1 cellular context compared by ENCODE assay signal in the genomic region with DNA sequence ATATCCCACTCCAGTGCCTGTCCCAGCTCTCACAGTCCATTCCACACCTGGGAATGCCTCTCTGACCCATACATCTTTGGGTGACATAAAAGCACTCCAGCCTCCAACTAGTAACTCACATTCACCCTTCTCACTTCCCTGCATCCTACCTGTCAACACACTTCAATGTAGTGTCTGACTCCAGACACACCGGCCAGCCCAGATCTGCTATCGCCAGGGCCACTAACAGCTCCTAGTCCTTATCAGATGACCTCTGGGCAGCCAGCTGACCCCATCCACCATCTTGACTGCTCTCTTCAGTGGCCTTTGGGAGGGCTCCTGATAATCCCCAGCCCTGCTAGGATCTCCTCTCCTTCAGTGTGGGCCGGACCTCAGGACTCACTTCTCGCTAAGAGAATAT.
TF ChIP-seq lines count a peak whose summit lies in the region.

No MANE protein-coding gene starts in this region.

TF ChIP-seq in K562, 482 proteins besides CTCF, POLR2A, EP300 and RAD21 (continued from another document and continues in another):
- TF ChIP-seq, protein P1, sequence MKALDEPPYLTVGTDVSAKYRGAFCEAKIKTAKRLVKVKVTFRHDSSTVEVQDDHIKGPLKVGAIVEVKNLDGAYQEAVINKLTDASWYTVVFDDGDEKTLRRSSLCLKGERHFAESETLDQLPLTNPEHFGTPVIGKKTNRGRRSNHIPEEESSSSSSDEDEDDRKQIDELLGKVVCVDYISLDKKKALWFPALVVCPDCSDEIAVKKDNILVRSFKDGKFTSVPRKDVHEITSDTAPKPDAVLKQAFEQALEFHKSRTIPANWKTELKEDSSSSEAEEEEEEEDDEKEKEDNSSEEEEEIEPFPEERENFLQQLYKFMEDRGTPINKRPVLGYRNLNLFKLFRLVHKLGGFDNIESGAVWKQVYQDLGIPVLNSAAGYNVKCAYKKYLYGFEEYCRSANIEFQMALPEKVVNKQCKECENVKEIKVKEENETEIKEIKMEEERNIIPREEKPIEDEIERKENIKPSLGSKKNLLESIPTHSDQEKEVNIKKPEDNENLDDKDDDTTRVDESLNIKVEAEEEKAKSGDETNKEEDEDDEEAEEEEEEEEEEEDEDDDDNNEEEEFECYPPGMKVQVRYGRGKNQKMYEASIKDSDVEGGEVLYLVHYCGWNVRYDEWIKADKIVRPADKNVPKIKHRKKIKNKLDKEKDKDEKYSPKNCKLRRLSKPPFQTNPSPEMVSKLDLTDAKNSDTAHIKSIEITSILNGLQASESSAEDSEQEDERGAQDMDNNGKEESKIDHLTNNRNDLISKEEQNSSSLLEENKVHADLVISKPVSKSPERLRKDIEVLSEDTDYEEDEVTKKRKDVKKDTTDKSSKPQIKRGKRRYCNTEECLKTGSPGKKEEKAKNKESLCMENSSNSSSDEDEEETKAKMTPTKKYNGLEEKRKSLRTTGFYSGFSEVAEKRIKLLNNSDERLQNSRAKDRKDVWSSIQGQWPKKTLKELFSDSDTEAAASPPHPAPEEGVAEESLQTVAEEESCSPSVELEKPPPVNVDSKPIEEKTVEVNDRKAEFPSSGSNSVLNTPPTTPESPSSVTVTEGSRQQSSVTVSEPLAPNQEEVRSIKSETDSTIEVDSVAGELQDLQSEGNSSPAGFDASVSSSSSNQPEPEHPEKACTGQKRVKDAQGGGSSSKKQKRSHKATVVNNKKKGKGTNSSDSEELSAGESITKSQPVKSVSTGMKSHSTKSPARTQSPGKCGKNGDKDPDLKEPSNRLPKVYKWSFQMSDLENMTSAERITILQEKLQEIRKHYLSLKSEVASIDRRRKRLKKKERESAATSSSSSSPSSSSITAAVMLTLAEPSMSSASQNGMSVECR (CRISPR knock-in tag; IDR thresholded peaks at IDR 0.05): no peak
- TF ChIP-seq CHD1 (IDR thresholded peaks at IDR 0.05; ENCODE audit: low read length) (no peak), MYC (IDR thresholded peaks at IDR 0.05; ENCODE audit: low read depth, low read length) (no peak), MYC (CRISPR knock-in tag; IDR thresholded peaks at IDR 0.05; ENCODE audit: borderline replicate concordance, low read depth) (no peak), BRD9 (IDR thresholded peaks at IDR 0.05; ENCODE audit: low read depth, partially characterized antibody) (no peak), POLR2AphosphoS2 (IDR thresholded peaks at IDR 0.05; ENCODE audit: low read length) (no peak), ZFP30 (CRISPR knock-in tag; IDR thresholded peaks at IDR 0.05; ENCODE audit: borderline replicate concordance) (no peak), CBFA2T3 (IDR thresholded peaks at IDR 0.05) (peak; percentile 62), SMAD2 (IDR thresholded peaks at IDR 0.05; ENCODE audit: low read depth, low read length) (no peak), BRD4 (IDR thresholded peaks at IDR 0.05) (no peak), RHOXF2B (CRISPR knock-in tag; conservative IDR thresholded peaks at IDR 0.05) (no peak), STAT5A (IDR thresholded peaks at IDR 0.05; ENCODE audit: borderline replicate concordance, low read length) (no peak), HNRNPLL (IDR thresholded peaks at IDR 0.05; ENCODE audit: low read depth, low read length, poor library complexity, severe bottlenecking) (no peak), GATAD2B (IDR thresholded peaks at IDR 0.05; ENCODE audit: borderline replicate concordance) (no peak), KAT7 (CRISPR knock-in tag; IDR thresholded peaks at IDR 0.05; ENCODE audit: borderline replicate concordance) (no peak), ZNF212 (CRISPR knock-in tag; IDR thresholded peaks at IDR 0.05) (no peak), CBFA2T2 (conservative IDR thresholded peaks at IDR 0.05) (peak; percentile 39), HMG20A (CRISPR knock-in tag; conservative IDR thresholded peaks at IDR 0.05) (no peak), RBM17 (IDR thresholded peaks at IDR 0.05; ENCODE audit: borderline replicate concordance, low read depth, low read length) (no peak), TRIM28 (IDR thresholded peaks at IDR 0.05) (no peak), RBM14 (IDR thresholded peaks at IDR 0.05; ENCODE audit: borderline replicate concordance, insufficient read depth, low read depth, low read length) (no peak), PCBP2 (IDR thresholded peaks at IDR 0.05; ENCODE audit: low read depth, low read length, poor library complexity, severe bottlenecking) (no peak), ZBTB8A (IDR thresholded peaks at IDR 0.05; ENCODE audit: partially characterized antibody) (no peak), HLTF (IDR thresholded peaks at IDR 0.05) (no peak), ZBTB17 (CRISPR knock-in tag; IDR thresholded peaks at IDR 0.05) (no peak), U2AF2 (optimal IDR thresholded peaks at IDR 0.05; ENCODE audit: low read depth, low read length) (no peak), ZNF57 (CRISPR knock-in tag; IDR thresholded peaks at IDR 0.05) (no peak), GATAD2A (IDR thresholded peaks at IDR 0.05) (no peak), ZC3H8 (IDR thresholded peaks at IDR 0.05) (no peak), SMARCB1 (IDR thresholded peaks at IDR 0.05; ENCODE audit: insufficient read length, low read depth) (no peak)
- TF ChIP-seq, protein P2, sequence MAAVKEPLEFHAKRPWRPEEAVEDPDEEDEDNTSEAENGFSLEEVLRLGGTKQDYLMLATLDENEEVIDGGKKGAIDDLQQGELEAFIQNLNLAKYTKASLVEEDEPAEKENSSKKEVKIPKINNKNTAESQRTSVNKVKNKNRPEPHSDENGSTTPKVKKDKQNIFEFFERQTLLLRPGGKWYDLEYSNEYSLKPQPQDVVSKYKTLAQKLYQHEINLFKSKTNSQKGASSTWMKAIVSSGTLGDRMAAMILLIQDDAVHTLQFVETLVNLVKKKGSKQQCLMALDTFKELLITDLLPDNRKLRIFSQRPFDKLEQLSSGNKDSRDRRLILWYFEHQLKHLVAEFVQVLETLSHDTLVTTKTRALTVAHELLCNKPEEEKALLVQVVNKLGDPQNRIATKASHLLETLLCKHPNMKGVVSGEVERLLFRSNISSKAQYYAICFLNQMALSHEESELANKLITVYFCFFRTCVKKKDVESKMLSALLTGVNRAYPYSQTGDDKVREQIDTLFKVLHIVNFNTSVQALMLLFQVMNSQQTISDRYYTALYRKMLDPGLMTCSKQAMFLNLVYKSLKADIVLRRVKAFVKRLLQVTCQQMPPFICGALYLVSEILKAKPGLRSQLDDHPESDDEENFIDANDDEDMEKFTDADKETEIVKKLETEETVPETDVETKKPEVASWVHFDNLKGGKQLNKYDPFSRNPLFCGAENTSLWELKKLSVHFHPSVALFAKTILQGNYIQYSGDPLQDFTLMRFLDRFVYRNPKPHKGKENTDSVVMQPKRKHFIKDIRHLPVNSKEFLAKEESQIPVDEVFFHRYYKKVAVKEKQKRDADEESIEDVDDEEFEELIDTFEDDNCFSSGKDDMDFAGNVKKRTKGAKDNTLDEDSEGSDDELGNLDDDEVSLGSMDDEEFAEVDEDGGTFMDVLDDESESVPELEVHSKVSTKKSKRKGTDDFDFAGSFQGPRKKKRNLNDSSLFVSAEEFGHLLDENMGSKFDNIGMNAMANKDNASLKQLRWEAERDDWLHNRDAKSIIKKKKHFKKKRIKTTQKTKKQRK (IDR thresholded peaks at IDR 0.05; ENCODE audit: borderline replicate concordance, low read depth, low read length): no peak
- TF ChIP-seq, protein P3, sequence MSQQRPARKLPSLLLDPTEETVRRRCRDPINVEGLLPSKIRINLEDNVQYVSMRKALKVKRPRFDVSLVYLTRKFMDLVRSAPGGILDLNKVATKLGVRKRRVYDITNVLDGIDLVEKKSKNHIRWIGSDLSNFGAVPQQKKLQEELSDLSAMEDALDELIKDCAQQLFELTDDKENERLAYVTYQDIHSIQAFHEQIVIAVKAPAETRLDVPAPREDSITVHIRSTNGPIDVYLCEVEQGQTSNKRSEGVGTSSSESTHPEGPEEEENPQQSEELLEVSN (IDR thresholded peaks at IDR 0.05; ENCODE audit: borderline replicate concordance in 1 of 2, extremely low read depth in 1 of 2, insufficient read depth in 1 of 2, insufficient read length in 1 of 2, low read depth in 1 of 2, low read length in 1 of 2, poor library complexity in 1 of 2, severe bottlenecking in 1 of 2): no peak
- TF ChIP-seq, protein P4, sequence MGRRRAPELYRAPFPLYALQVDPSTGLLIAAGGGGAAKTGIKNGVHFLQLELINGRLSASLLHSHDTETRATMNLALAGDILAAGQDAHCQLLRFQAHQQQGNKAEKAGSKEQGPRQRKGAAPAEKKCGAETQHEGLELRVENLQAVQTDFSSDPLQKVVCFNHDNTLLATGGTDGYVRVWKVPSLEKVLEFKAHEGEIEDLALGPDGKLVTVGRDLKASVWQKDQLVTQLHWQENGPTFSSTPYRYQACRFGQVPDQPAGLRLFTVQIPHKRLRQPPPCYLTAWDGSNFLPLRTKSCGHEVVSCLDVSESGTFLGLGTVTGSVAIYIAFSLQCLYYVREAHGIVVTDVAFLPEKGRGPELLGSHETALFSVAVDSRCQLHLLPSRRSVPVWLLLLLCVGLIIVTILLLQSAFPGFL (CRISPR knock-in tag; IDR thresholded peaks at IDR 0.05): no peak
- TF ChIP-seq, protein P5, sequence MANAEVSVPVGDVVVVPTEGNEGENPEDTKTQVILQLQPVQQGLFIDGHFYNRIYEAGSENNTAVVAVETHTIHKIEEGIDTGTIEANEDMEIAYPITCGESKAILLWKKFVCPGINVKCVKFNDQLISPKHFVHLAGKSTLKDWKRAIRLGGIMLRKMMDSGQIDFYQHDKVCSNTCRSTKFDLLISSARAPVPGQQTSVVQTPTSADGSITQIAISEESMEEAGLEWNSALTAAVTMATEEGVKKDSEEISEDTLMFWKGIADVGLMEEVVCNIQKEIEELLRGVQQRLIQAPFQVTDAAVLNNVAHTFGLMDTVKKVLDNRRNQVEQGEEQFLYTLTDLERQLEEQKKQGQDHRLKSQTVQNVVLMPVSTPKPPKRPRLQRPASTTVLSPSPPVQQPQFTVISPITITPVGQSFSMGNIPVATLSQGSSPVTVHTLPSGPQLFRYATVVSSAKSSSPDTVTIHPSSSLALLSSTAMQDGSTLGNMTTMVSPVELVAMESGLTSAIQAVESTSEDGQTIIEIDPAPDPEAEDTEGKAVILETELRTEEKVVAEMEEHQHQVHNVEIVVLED (CRISPR knock-in tag; IDR thresholded peaks at IDR 0.05): no peak
- TF ChIP-seq, protein P6, sequence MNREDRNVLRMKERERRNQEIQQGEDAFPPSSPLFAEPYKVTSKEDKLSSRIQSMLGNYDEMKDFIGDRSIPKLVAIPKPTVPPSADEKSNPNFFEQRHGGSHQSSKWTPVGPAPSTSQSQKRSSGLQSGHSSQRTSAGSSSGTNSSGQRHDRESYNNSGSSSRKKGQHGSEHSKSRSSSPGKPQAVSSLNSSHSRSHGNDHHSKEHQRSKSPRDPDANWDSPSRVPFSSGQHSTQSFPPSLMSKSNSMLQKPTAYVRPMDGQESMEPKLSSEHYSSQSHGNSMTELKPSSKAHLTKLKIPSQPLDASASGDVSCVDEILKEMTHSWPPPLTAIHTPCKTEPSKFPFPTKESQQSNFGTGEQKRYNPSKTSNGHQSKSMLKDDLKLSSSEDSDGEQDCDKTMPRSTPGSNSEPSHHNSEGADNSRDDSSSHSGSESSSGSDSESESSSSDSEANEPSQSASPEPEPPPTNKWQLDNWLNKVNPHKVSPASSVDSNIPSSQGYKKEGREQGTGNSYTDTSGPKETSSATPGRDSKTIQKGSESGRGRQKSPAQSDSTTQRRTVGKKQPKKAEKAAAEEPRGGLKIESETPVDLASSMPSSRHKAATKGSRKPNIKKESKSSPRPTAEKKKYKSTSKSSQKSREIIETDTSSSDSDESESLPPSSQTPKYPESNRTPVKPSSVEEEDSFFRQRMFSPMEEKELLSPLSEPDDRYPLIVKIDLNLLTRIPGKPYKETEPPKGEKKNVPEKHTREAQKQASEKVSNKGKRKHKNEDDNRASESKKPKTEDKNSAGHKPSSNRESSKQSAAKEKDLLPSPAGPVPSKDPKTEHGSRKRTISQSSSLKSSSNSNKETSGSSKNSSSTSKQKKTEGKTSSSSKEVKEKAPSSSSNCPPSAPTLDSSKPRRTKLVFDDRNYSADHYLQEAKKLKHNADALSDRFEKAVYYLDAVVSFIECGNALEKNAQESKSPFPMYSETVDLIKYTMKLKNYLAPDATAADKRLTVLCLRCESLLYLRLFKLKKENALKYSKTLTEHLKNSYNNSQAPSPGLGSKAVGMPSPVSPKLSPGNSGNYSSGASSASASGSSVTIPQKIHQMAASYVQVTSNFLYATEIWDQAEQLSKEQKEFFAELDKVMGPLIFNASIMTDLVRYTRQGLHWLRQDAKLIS (CRISPR knock-in tag; IDR thresholded peaks at IDR 0.05): no peak
- TF ChIP-seq, protein P7, sequence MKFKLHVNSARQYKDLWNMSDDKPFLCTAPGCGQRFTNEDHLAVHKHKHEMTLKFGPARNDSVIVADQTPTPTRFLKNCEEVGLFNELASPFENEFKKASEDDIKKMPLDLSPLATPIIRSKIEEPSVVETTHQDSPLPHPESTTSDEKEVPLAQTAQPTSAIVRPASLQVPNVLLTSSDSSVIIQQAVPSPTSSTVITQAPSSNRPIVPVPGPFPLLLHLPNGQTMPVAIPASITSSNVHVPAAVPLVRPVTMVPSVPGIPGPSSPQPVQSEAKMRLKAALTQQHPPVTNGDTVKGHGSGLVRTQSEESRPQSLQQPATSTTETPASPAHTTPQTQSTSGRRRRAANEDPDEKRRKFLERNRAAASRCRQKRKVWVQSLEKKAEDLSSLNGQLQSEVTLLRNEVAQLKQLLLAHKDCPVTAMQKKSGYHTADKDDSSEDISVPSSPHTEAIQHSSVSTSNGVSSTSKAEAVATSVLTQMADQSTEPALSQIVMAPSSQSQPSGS (CRISPR knock-in tag; IDR thresholded peaks at IDR 0.05): no peak
- TF ChIP-seq, protein P8, sequence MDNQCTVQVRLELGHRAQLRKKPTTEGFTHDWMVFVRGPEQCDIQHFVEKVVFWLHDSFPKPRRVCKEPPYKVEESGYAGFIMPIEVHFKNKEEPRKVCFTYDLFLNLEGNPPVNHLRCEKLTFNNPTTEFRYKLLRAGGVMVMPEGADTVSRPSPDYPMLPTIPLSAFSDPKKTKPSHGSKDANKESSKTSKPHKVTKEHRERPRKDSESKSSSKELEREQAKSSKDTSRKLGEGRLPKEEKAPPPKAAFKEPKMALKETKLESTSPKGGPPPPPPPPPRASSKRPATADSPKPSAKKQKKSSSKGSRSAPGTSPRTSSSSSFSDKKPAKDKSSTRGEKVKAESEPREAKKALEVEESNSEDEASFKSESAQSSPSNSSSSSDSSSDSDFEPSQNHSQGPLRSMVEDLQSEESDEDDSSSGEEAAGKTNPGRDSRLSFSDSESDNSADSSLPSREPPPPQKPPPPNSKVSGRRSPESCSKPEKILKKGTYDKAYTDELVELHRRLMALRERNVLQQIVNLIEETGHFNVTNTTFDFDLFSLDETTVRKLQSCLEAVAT (IDR thresholded peaks at IDR 0.05): no peak
- TF ChIP-seq, protein P9, sequence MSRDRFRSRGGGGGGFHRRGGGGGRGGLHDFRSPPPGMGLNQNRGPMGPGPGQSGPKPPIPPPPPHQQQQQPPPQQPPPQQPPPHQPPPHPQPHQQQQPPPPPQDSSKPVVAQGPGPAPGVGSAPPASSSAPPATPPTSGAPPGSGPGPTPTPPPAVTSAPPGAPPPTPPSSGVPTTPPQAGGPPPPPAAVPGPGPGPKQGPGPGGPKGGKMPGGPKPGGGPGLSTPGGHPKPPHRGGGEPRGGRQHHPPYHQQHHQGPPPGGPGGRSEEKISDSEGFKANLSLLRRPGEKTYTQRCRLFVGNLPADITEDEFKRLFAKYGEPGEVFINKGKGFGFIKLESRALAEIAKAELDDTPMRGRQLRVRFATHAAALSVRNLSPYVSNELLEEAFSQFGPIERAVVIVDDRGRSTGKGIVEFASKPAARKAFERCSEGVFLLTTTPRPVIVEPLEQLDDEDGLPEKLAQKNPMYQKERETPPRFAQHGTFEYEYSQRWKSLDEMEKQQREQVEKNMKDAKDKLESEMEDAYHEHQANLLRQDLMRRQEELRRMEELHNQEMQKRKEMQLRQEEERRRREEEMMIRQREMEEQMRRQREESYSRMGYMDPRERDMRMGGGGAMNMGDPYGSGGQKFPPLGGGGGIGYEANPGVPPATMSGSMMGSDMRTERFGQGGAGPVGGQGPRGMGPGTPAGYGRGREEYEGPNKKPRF (IDR thresholded peaks at IDR 0.05; ENCODE audit: low read depth, low read length): no peak
